In genomic region chr5:56543431-56544385, GRCh38 we compare ENCODE assay signal across 1 cellular context.
TF ChIP-seq lines count a peak whose summit lies in the region.

No MANE protein-coding gene starts in this region.

TF ChIP-seq in GM23338, 12 proteins besides CTCF, POLR2A, EP300 and RAD21 (continued from another document):
- TF ChIP-seq REST (IDR thresholded peaks at IDR 0.05; ENCODE audit: unreplicated experiment), result no peak
- no peak for TF ChIP-seq ZNF114 (CRISPR knock-in tag; IDR thresholded peaks at IDR 0.05)
